ENCODE assay signal across 19 cellular contexts in the genomic region with DNA sequence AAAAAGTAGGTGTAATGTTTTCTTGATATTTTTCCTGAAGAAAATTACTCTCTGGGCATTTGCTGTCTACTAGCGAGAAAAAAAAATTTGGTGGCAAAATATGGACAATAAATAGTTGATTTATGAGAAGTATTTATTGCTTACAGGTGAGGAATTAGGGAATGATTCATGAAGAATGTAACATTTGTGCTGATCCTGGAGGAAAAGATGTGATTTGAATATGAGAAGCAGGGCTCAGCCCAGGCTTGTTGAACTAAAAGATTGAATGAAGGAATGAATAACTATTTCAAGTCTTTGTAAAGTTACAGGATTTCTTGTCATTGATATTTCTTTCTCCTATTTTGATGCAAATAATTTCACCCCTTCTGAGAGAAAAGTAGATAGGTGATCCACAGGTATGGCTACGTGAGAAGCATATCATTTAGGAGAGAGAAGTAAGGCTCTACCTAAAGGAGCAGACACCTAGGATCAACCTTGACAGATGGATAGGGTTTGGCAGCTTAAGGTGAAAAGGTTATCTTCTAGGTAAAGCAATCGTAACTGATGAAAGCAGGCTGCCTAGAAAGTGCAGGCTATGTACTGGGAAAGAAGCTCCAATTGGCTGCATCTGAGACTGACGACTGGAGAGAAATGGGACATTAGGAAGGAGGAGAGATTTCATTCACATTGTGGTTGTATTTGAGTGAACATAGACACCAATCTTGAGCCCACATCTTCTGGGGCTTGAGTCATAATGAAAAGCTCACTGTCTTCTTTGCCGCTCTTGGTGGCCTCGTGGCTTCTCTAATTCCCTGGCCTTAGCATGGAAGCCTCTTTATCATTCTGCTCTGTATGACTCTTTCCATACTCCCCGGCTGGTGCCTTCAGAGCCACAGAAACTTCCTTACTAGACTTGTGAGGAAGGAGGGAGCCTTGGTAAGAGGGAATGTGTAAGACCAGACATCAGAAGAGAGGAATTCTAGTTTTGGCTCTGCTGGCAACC.
DNase-seq lines count a peak whose midpoint lies in the region; ATAC-seq and TF ChIP-seq lines count a peak whose summit lies in the region.
"Had no signal": no experiment of that assay in that cellular context is flagged by ENCODE, and none has a peak within 500 bp of the region (broad histone marks: within the 10 kb centered on the region; RNA-seq: fewer than 3 reads in every experiment).

No MANE protein-coding gene starts in this region.

- H3K27ac Mint-ChIP-seq in nephron = peak overlapping the region; percentile 76 to 89 (median 81)
- H3K27ac Mint-ChIP-seq: naive B cell had no signal

- H3K9ac ChIP-seq in HUES64 (ENCODE audit: low read depth, low read length) = peak overlapping the region; percentile 12; the same call in 1 of the 2 replicates

- no peak for TF ChIP-seq EP300 in suprapubic skin (IDR thresholded peaks at IDR 0.05)

- peaks cover 8% of the 10 kb centered on the region for H3K36me3 Mint-ChIP-seq in nephron (ENCODE audit: low read depth)
- H3K36me3 Mint-ChIP-seq: naive B cell had no signal

- H3K27ac ChIP-seq in HUES64 (ENCODE audit: low read depth, low read length) = peak overlapping the region; percentile 76
- no peak overlapping the region for H3K27ac ChIP-seq in suprapubic skin
- H3K27ac ChIP-seq: dorsolateral prefrontal cortex, left lung, psoas muscle had no signal

- H3K4me1 ChIP-seq in HUES64 (ENCODE audit: insufficient read depth, low read length) = peaks cover 71% of the 10 kb centered on the region
- peaks cover 24% of the 10 kb centered on the region for H3K4me1 ChIP-seq in suprapubic skin
- H3K4me1 ChIP-seq: left lung, psoas muscle had no signal

- H3K4me3 ChIP-seq in HUES64 (ENCODE audit: low read length) (no peak overlapping the region), suprapubic skin (no peak overlapping the region)
- H3K4me3 ChIP-seq: dorsolateral prefrontal cortex, hepatocyte, left lung, psoas muscle had no signal

- TF ChIP-seq CTCF in nephron (IDR thresholded peaks at IDR 0.05; ENCODE audit: unreplicated experiment in 3 of 3) (no peak), omental fat pad (IDR thresholded peaks at IDR 0.05) (no peak), suprapubic skin (IDR thresholded peaks at IDR 0.05) (no peak)

- H3K27me3 Mint-ChIP-seq in nephron (ENCODE audit: low read depth) = no peaks in the 10 kb centered on the region

- DNase-seq in cerebellar cortex (ENCODE audit: low spot score) (peak; percentile 49), omental fat pad (ENCODE audit: low spot score) (no peak), suprapubic skin (ENCODE audit: low spot score in 2 of 2) (no peak)
- no peak for DNase-seq in stimulated activated CD4-positive, alpha-beta T cell treated with anti-CD3 and anti-CD28 coated beads, Interleukin-4, amount 100 ng/mL, for 24 hours
- DNase-seq: activated CD4-positive, CD25-positive, alpha-beta regulatory T cell treated with anti-CD3 and anti-CD28 coated beads, Interleukin-2, amount 50 U/mL, for 72 hours; activated naive CD4-positive, alpha-beta T cell; dorsolateral prefrontal cortex; left lung; naive B cell; NCI-H2107; NCI-H748 treated with DMSO at 0.1 percent for 48 hours; psoas muscle; RPMI8226; substantia nigra had no signal

- H3K4me3 Mint-ChIP-seq in nephron = no peak overlapping the region
- H3K4me3 Mint-ChIP-seq: naive B cell had no signal

- WGBS in HUES64 = 65% methylated on average over 6 of the region's 7 CpGs
- WGBS in suprapubic skin = 59% methylated on average over 7 of the region's 7 CpGs

- H3K9me3 ChIP-seq in HUES64 (ENCODE audit: insufficient read depth, low read depth, low read length) (no peaks in the 10 kb centered on the region), suprapubic skin (no peaks in the 10 kb centered on the region)
- H3K9me3 ChIP-seq: left lung, psoas muscle had no signal

- TF ChIP-seq POLR2A in suprapubic skin (IDR thresholded peaks at IDR 0.05) = no peak

- no peaks in the 10 kb centered on the region for H3K9me3 Mint-ChIP-seq in nephron

- H3K27me3 ChIP-seq in HUES64 (ENCODE audit: insufficient read depth, low read length) = no peaks in the 10 kb centered on the region
- H3K27me3 ChIP-seq in suprapubic skin = no peaks in the 10 kb centered on the region
- H3K27me3 ChIP-seq: dorsolateral prefrontal cortex, hepatocyte had no signal

- H3K36me3 ChIP-seq in HUES64 (ENCODE audit: insufficient read depth, low read length) (no peaks in the 10 kb centered on the region), suprapubic skin (no peaks in the 10 kb centered on the region)
- H3K36me3 ChIP-seq: left lung had no signal

- ATAC-seq in GM19351 (IDR thresholded peaks at IDR 0.05; ENCODE audit: unreplicated experiment) (peak; percentile 53), omental fat pad (ENCODE audit: low FRiP score) (no peak), GM18861 (IDR thresholded peaks at IDR 0.05; ENCODE audit: unreplicated experiment) (no peak)
- ATAC-seq: left lung, psoas muscle had no signal

- H3K4me1 Mint-ChIP-seq in nephron = peaks cover 83% of the 10 kb centered on the region
- H3K4me1 Mint-ChIP-seq: naive B cell had no signal
